29 cellular contexts compared by ENCODE assay signal in the genomic region with DNA sequence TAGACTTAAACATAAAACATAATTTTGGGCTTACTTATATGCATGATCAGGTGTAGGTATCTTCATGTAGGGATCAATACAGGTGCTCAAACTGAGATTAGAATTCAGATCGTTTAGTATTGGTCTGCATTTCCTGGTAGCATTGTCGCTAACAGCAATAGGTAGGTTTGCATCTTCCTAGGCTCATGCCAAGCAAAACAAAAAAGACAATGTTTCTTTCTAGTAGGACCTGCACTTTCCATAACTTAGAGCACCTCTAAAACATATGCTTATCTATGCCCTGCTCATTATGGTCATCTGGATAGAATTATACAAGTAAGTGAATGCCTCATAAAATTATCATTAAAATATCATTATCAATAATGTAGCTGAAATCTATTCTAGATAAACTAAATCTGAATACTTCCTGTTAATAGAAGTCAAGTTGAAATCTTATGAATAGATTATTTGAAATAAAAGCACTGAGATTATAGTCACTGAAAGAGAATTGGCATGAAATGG. TPM values are rescaled to one million over a fixed set of nuclear protein-coding genes. Genes with fewer than 3 reads are reported as not detected.
"Had no signal": no experiment of that assay in that cellular context is flagged by ENCODE, and none has a peak within 500 bp of the region (broad histone marks: within the 10 kb centered on the region; RNA-seq: fewer than 3 reads in every experiment).

No MANE protein-coding gene starts in this region.

- H3K27me3 ChIP-seq: esophagus squamous epithelium, gastrocnemius medialis, heart right ventricle, left lung had no signal

- ATAC-seq: effector memory CD8-positive, alpha-beta T cell; esophagus mucosa; gastrocnemius medialis; heart right ventricle; left cardiac atrium; left lung; left ventricle myocardium superior; lower lobe of right lung; naive thymus-derived CD4-positive, alpha-beta T cell; natural killer cell had no signal

- H3K9me3 ChIP-seq: esophagus squamous epithelium, gastrocnemius medialis, heart right ventricle, left lung, lower lobe of right lung had no signal

- H3K4me1 ChIP-seq: left lung, lower lobe of right lung had no signal

- H3K4me1 Mint-ChIP-seq: natural killer cell had no signal

- H3K9me3 Mint-ChIP-seq: effector memory CD8-positive, alpha-beta T cell; endodermal cell; naive thymus-derived CD4-positive, alpha-beta T cell; natural killer cell had no signal

- H3K27ac ChIP-seq: coronary artery, epithelial cell of prostate, esophagus squamous epithelium, gastrocnemius medialis, heart right ventricle, left lung, lower lobe of right lung had no signal

- H3K4me3 ChIP-seq: coronary artery, esophagus squamous epithelium, gastrocnemius medialis, heart right ventricle, left lung, lower lobe of right lung had no signal

- H3K4me3 Mint-ChIP-seq: effector memory CD8-positive, alpha-beta T cell; endodermal cell; naive thymus-derived CD4-positive, alpha-beta T cell; natural killer cell had no signal

- DNase-seq: dermis blood vessel endothelial cell; effector CD8-positive, alpha-beta T cell; effector memory CD8-positive, alpha-beta T cell; endodermal cell; erythroblast; esophagus squamous epithelium; foreskin fibroblast; foreskin melanocyte; gastrocnemius medialis; glutamatergic neuron; head of caudate nucleus; heart right ventricle; hippocampal formation; left cardiac atrium; left lung; left ventricle myocardium superior; lower lobe of right lung; mesendoderm; midbrain; naive thymus-derived CD4-positive, alpha-beta T cell; natural killer cell had no signal

- H3K27me3 Mint-ChIP-seq: effector memory CD8-positive, alpha-beta T cell had no signal

- H3K27ac Mint-ChIP-seq: effector memory CD8-positive, alpha-beta T cell; endodermal cell; naive thymus-derived CD4-positive, alpha-beta T cell; natural killer cell had no signal

- FAIRE-seq: endometrium, islet of Langerhans, keratinocyte had no signal

RNA-seq across cellular contexts. Expression of gene TMEM100, which starts 54.9 kb away (rescaled TPM):
- total RNA-seq: kidney epithelial cell; mononuclear cell; naive thymus-derived CD4-positive, alpha-beta T cell; natural killer cell had no signal
- polyA plus RNA-seq: naive thymus-derived CD4-positive, alpha-beta T cell had no signal
